19 cellular contexts compared by ENCODE assay signal in the genomic region with DNA sequence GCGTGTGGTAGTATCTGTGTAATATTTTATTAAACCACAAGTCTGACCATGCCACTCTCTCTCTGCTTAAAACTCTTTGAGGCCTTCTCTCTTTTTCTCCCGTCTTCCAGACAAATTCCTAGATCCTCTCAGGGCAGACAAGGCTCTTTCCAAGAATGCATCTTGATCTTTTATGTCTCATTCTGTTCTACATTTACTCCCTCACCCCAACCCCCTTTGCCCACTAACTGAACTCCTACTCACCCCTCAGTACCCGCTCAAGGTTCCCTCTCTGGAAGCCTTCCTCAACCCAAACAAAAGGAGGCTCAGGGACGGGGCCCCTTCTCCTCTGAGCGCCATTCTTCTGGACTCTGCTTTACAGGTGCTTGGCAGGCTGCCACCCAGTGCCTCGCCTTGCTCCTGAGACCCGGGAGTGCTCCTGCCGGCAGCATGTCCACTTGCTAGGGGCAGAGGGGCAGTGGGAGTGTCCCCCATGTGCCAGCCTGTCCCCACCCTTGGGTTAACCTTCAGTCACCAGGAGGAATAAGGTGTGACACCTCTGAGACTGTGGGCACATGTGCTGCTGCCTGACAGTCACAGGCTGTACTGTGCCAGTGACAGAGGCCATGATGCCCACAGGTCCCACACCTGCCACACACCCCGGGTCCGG. TPM values are rescaled to one million over a fixed set of nuclear protein-coding genes. Genes with fewer than 3 reads are reported as not detected.
DNase-seq lines count a peak whose midpoint lies in the region; ATAC-seq and TF ChIP-seq lines count a peak whose summit lies in the region.
"Had no signal": no experiment of that assay in that cellular context is flagged by ENCODE, and none has a peak within 500 bp of the region (broad histone marks: within the 10 kb centered on the region; RNA-seq: fewer than 3 reads in every experiment).

No MANE protein-coding gene starts in this region.

- no peaks in the 10 kb centered on the region for H4K20me1 ChIP-seq in SK-N-SH (ENCODE audit: insufficient read depth)

- intact Hi-C loops in thyroid gland (cut with DNase I) = no loop called here

- H3K4me1 ChIP-seq in SK-N-SH (ENCODE audit: control insufficient read depth in 1 of 2, insufficient read depth in 2 of 2, low read depth in 1 of 2, low read length in 1 of 2) (no peaks in the 10 kb centered on the region), thyroid gland (peaks cover 12 to 29% of the 10 kb centered on the region in 2 donors)

- no peak for TF ChIP-seq EP300 in SK-N-SH (IDR thresholded peaks at IDR 0.05; ENCODE audit: borderline replicate concordance in 1 of 2, low read depth in 1 of 2, low read length in 1 of 2)

- no peak for TF ChIP-seq RAD21 in SK-N-SH (IDR thresholded peaks at IDR 0.05; ENCODE audit: low read length)

- no peaks in the 10 kb centered on the region for H3K9me2 ChIP-seq in SK-N-SH

- WGBS in SK-N-SH (ENCODE audit: low lambda C conversion rate) = 28% methylated on average over 6 of the region's 10 CpGs
- 62 to 67% methylated on average over 7 to 10 of the region's 10 CpGs for WGBS in thyroid gland, 2 donors

- H3K9ac ChIP-seq in SK-N-SH = no peak overlapping the region

- TF ChIP-seq CTCF in SK-N-SH (IDR thresholded peaks at IDR 0.05) (no peak), thyroid gland (IDR thresholded peaks at IDR 0.05) (no peak), brain microvascular endothelial cell (IDR thresholded peaks at IDR 0.05; ENCODE audit: low read depth, low read length, missing control alignments) (no peak)

- in situ Hi-C loops in brain microvascular endothelial cell (cut with HindIII; ENCODE audit: low pct_ligation_motif_present, low sequenced_read_pairs) = no loop called here

- no peak overlapping the region for H2AFZ ChIP-seq in SK-N-SH (ENCODE audit: low read depth)

- POLR2A ChIA-PET in SK-N-SH (lab: Yijun Ruan, JAX) = no interaction called here

- no peaks in the 10 kb centered on the region for H3K79me2 ChIP-seq in SK-N-SH (ENCODE audit: insufficient read depth)

- DNase-seq in SK-N-SH = no peak
- peak; percentile 20 for DNase-seq in LoVo (ENCODE audit: low spot score)
- DNase-seq in left lobe of liver (ENCODE audit: low spot score) = no peak
- peak; percentile 22 to 32 for DNase-seq in thyroid gland
- DNase-seq in GM19240 (ENCODE audit: insufficient read length, low spot score) = no peak
- DNase-seq in brain microvascular endothelial cell = no peak
- DNase-seq: DMS153, Kasumi-1, NCI-H1105 treated with DMSO at 0.1 percent for 48 hours, NCI-H1694 treated with DMSO at 0.1 percent for 48 hours, NCI-H2107, NCI-H446, SHP77 had no signal

- CTCF ChIA-PET in SK-N-SH (lab: Yijun Ruan, JAX) = interaction anchor here (1.9 to 2.6 kb wide), 2 partner anchors 11 to 58 kb away, joined by 5 to 15 read pairs; no protein-coding TSS in a partner anchor

- peaks cover 19% of the 10 kb centered on the region; the same call in 1 of the 2 replicates for H3K27me3 ChIP-seq in SK-N-SH (ENCODE audit: insufficient read depth)
- H3K27me3 ChIP-seq in thyroid gland = no peaks in the 10 kb centered on the region
- peaks cover 9% of the 10 kb centered on the region for H3K27me3 ChIP-seq in brain microvascular endothelial cell (replicated peaks)

- no peak overlapping the region for H3K4me3 ChIP-seq in SK-N-SH (ENCODE audit: low read depth in 2 of 2, low read length in 1 of 2)
- no peak overlapping the region for H3K4me3 ChIP-seq in thyroid gland (replicated peaks in 1 of 3)
- H3K4me3 ChIP-seq in brain microvascular endothelial cell (ENCODE audit: low read depth, low read length) = no peak overlapping the region

- no peak for ATAC-seq in SK-N-SH treated with all-trans-retinoic acid at 6 μM for 48 hours
- peak; percentile 30 for ATAC-seq in left lobe of liver
- no peak for ATAC-seq in HG02973 (IDR thresholded peaks at IDR 0.05; ENCODE audit: unreplicated experiment)
- ATAC-seq: Panc1 had no signal

- no peaks in the 10 kb centered on the region for H3F3A ChIP-seq in SK-N-SH (replicated peaks; ENCODE audit: insufficient read depth)

- TF ChIP-seq POLR2A in thyroid gland (IDR thresholded peaks at IDR 0.05) = no peak

- H3K36me3 ChIP-seq in SK-N-SH (replicated peaks in 1 of 2; ENCODE audit: control insufficient read depth in 1 of 2, insufficient read depth in 2 of 2, low read length in 1 of 2) = no peaks in the 10 kb centered on the region
- H3K36me3 ChIP-seq in thyroid gland = no peaks in the 10 kb centered on the region
- H3K36me3 ChIP-seq in brain microvascular endothelial cell (replicated peaks) = no peaks in the 10 kb centered on the region

- no peak overlapping the region for H3K4me2 ChIP-seq in SK-N-SH

- H3K9me3 ChIP-seq in SK-N-SH (no peaks in the 10 kb centered on the region), thyroid gland (no peaks in the 10 kb centered on the region)

- H3K27ac ChIP-seq in SK-N-SH (ENCODE audit: low read depth in 2 of 2, low read length in 1 of 2) (no peak overlapping the region), thyroid gland (no peak overlapping the region), brain microvascular endothelial cell (no peak overlapping the region)
- H3K27ac ChIP-seq: C4-2B had no signal

TF ChIP-seq in SK-N-SH treated with all-trans-retinoic acid at 6 μM for 48 hours, 23 proteins besides CTCF, POLR2A, EP300 and RAD21:
- TF ChIP-seq, protein P1, sequence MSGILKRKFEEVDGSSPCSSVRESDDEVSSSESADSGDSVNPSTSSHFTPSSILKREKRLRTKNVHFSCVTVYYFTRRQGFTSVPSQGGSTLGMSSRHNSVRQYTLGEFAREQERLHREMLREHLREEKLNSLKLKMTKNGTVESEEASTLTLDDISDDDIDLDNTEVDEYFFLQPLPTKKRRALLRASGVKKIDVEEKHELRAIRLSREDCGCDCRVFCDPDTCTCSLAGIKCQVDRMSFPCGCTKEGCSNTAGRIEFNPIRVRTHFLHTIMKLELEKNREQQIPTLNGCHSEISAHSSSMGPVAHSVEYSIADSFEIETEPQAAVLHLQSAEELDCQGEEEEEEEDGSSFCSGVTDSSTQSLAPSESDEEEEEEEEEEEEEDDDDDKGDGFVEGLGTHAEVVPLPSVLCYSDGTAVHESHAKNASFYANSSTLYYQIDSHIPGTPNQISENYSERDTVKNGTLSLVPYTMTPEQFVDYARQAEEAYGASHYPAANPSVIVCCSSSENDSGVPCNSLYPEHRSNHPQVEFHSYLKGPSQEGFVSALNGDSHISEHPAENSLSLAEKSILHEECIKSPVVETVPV (CRISPR knock-in tag; IDR thresholded peaks at IDR 0.05) = no peak
- TF ChIP-seq ARNTL (CRISPR knock-in tag; IDR thresholded peaks at IDR 0.05; ENCODE audit: borderline replicate concordance, low read depth) (no peak), ZFP3 (CRISPR knock-in tag; IDR thresholded peaks at IDR 0.05) (peak; percentile 94), RARB (CRISPR knock-in tag; IDR thresholded peaks at IDR 0.05) (no peak)

TF ChIP-seq in SK-N-SH, 30 proteins besides CTCF, POLR2A, EP300 and RAD21:
- TF ChIP-seq, protein P2, sequence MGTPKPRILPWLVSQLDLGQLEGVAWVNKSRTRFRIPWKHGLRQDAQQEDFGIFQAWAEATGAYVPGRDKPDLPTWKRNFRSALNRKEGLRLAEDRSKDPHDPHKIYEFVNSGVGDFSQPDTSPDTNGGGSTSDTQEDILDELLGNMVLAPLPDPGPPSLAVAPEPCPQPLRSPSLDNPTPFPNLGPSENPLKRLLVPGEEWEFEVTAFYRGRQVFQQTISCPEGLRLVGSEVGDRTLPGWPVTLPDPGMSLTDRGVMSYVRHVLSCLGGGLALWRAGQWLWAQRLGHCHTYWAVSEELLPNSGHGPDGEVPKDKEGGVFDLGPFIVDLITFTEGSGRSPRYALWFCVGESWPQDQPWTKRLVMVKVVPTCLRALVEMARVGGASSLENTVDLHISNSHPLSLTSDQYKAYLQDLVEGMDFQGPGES (IDR thresholded peaks at IDR 0.05; ENCODE audit: low read depth, low read length) = no peak

RNA-seq across cellular contexts. Expression of a gene that starts 9.2 kb away (rescaled TPM):
- not detected in 2 replicates for polyA plus RNA-seq in SK-N-SH (2012; rRNA removed)
- not detected in 2 replicates for polyA plus RNA-seq in SK-N-SH (2012; cell fraction: cytosol; rRNA removed)
- not detected in 2 replicates for polyA plus RNA-seq in SK-N-SH (2012; cell fraction: nucleus; rRNA removed)
- total RNA-seq in left lobe of liver (0.55 TPM), thyroid gland (not detected)
- total RNA-seq: A673, H4 had no signal

RNA-seq across cellular contexts. Expression of a gene that starts 23.5 kb away (rescaled TPM):
- polyA plus RNA-seq in SK-N-SH (2012; rRNA removed) = not detected in 2 replicates
- polyA plus RNA-seq in SK-N-SH (2012; cell fraction: cytosol; rRNA removed) = not detected in 2 replicates
- polyA plus RNA-seq in SK-N-SH (2012; cell fraction: nucleus; rRNA removed) = not detected in 2 replicates
- total RNA-seq in left lobe of liver = not detected
- total RNA-seq in thyroid gland = under 1 TPM in 1 of 4 donors, not detected in 3; 0.34 TPM
- total RNA-seq: A673, H4 had no signal

Comparison
In these comparisons a context has a peak if more than half of its experiments do, and no peak if none do; other contexts are left out.
1. DNase-seq: peak in LoVo (single experiment) and thyroid gland (2 of 2); none in SK-N-SH (single experiment), left lobe of liver (single experiment), GM19240 (single experiment) and brain microvascular endothelial cell (single experiment).